Comparison of ENCODE assay signal across 10 cellular contexts in genomic region chr10:23742368-23742767, GRCh38.
A peak's percentile ranks its signal among the peaks of the same experiment; 100 is the strongest.
DNase-seq lines count a peak whose midpoint lies in the region; ATAC-seq and TF ChIP-seq lines count a peak whose summit lies in the region.
"Had no signal": no experiment of that assay in that cellular context is flagged by ENCODE, and none has a peak within 500 bp of the region (broad histone marks: within the 10 kb centered on the region; RNA-seq: fewer than 3 reads in every experiment).

No MANE protein-coding gene starts in this region.

- intact Hi-C loops in stomach (cut with DNase I; ENCODE audit: low total_unique reads) = no loop called here

- WGBS in stomach, 5 donors = 83 to 91% (median 85%) methylated on average over 2 of the region's 2 CpGs

- no peaks in the 10 kb centered on the region for H3K27me3 ChIP-seq in stomach

- no peaks in the 10 kb centered on the region for H3K9me3 Mint-ChIP-seq in activated naive CD8-positive, alpha-beta T cell treated with anti-CD3 and anti-CD28 coated beads, Interleukin-2, amount 10 ng/mL, durations not matched to agents 7 days and 5 days
- H3K9me3 Mint-ChIP-seq in activated naive CD8-positive, alpha-beta T cell treated with anti-CD3 and anti-CD28 coated beads, Interleukin-2, amount 50 U/mL, for 24 hours = no peaks in the 10 kb centered on the region
- peaks cover 10 to 11% of the 10 kb centered on the region in 2 donors for H3K9me3 Mint-ChIP-seq in stimulated activated naive B cell treated with anti-CD40 and anti-IgM and Interleukin-4, amounts not matched to agents 10 μg/mL and 1 μg/mL and 100 μg/mL, for 72 hours

- H3K9me3 ChIP-seq in stomach = no peaks in the 10 kb centered on the region

- peak overlapping the region; percentile 24 for H3K27ac Mint-ChIP-seq in activated naive CD8-positive, alpha-beta T cell treated with anti-CD3 and anti-CD28 coated beads, Interleukin-2, amount 10 ng/mL, durations not matched to agents 7 days and 5 days
- no peak overlapping the region for H3K27ac Mint-ChIP-seq in activated naive CD8-positive, alpha-beta T cell treated with anti-CD3 and anti-CD28 coated beads, Interleukin-2, amount 50 U/mL, for 24 hours
- no peak overlapping the region for H3K27ac Mint-ChIP-seq in stimulated activated naive B cell treated with anti-CD40 and anti-IgM and Interleukin-4, amounts not matched to agents 10 μg/mL and 1 μg/mL and 100 μg/mL, for 72 hours
- H3K27ac Mint-ChIP-seq: immature natural killer cell had no signal

- no peak for TF ChIP-seq CTCF in stomach (IDR thresholded peaks at IDR 0.05)

- no peaks in the 10 kb centered on the region for H3K4me1 ChIP-seq in stomach

- no peak overlapping the region for H3K27ac ChIP-seq in stomach

- no peak for TF ChIP-seq POLR2A in stomach (IDR thresholded peaks at IDR 0.05)

- no peaks in the 10 kb centered on the region for H3K36me3 Mint-ChIP-seq in activated naive CD8-positive, alpha-beta T cell treated with anti-CD3 and anti-CD28 coated beads, Interleukin-2, amount 10 ng/mL, durations not matched to agents 7 days and 5 days
- no peaks in the 10 kb centered on the region for H3K36me3 Mint-ChIP-seq in activated naive CD8-positive, alpha-beta T cell treated with anti-CD3 and anti-CD28 coated beads, Interleukin-2, amount 50 U/mL, for 24 hours (ENCODE audit: low read depth)
- H3K36me3 Mint-ChIP-seq in stimulated activated naive B cell treated with anti-CD40 and anti-IgM and Interleukin-4, amounts not matched to agents 10 μg/mL and 1 μg/mL and 100 μg/mL, for 72 hours = peaks cover 0 to 9% of the 10 kb centered on the region in 2 donors

- POLR2A ChIA-PET in activated naive CD8-positive, alpha-beta T cell treated with anti-CD3 and anti-CD28 coated beads, Interleukin-2, amount 10 ng/mL, durations not matched to agents 7 days and 5 days (lab: Charles Lee) = no interaction called here

- H3K4me3 Mint-ChIP-seq in activated naive CD8-positive, alpha-beta T cell treated with anti-CD3 and anti-CD28 coated beads, Interleukin-2, amount 10 ng/mL, durations not matched to agents 7 days and 5 days = no peak overlapping the region
- H3K4me3 Mint-ChIP-seq in activated naive CD8-positive, alpha-beta T cell treated with anti-CD3 and anti-CD28 coated beads, Interleukin-2, amount 50 U/mL, for 24 hours = no peak overlapping the region
- H3K4me3 Mint-ChIP-seq in stimulated activated naive B cell treated with anti-CD40 and anti-IgM and Interleukin-4, amounts not matched to agents 10 μg/mL and 1 μg/mL and 100 μg/mL, for 72 hours = no peak overlapping the region
- H3K4me3 Mint-ChIP-seq: immature natural killer cell had no signal

- H3K36me3 ChIP-seq in stomach = no peaks in the 10 kb centered on the region

- no peaks in the 10 kb centered on the region for H3K27me3 Mint-ChIP-seq in activated naive CD8-positive, alpha-beta T cell treated with anti-CD3 and anti-CD28 coated beads, Interleukin-2, amount 10 ng/mL, durations not matched to agents 7 days and 5 days
- H3K27me3 Mint-ChIP-seq in activated naive CD8-positive, alpha-beta T cell treated with anti-CD3 and anti-CD28 coated beads, Interleukin-2, amount 50 U/mL, for 24 hours = peaks cover 13% of the 10 kb centered on the region
- H3K27me3 Mint-ChIP-seq in stimulated activated naive B cell treated with anti-CD40 and anti-IgM and Interleukin-4, amounts not matched to agents 10 μg/mL and 1 μg/mL and 100 μg/mL, for 72 hours = peaks cover 5 to 10% of the 10 kb centered on the region in 2 donors

- TF ChIP-seq EP300 in stomach (IDR thresholded peaks at IDR 0.05) = no peak

- no peak for ATAC-seq in activated naive CD8-positive, alpha-beta T cell treated with anti-CD3 and anti-CD28 coated beads, Interleukin-2, amount 10 ng/mL, durations not matched to agents 7 days and 5 days (ENCODE audit: low read depth)
- no peak for ATAC-seq in activated naive CD8-positive, alpha-beta T cell treated with anti-CD3 and anti-CD28 coated beads, Interleukin-2, amount 50 U/mL, for 24 hours
- ATAC-seq in HG02763 (IDR thresholded peaks at IDR 0.05; ENCODE audit: unreplicated experiment) = peak; percentile 96
- peak; percentile 99 for ATAC-seq in HG03565 (IDR thresholded peaks at IDR 0.05; ENCODE audit: unreplicated experiment)
- ATAC-seq in stimulated activated naive B cell treated with anti-CD40 and anti-IgM and Interleukin-4, amounts not matched to agents 10 μg/mL and 1 μg/mL and 100 μg/mL, for 72 hours (replicated peaks) = peak; percentile 95 to 98

- DNase-seq in activated naive CD8-positive, alpha-beta T cell treated with anti-CD3 and anti-CD28 coated beads, Interleukin-2, amount 10 ng/mL, durations not matched to agents 7 days and 5 days = no peak
- no peak for DNase-seq in activated naive CD8-positive, alpha-beta T cell treated with anti-CD3 and anti-CD28 coated beads, Interleukin-2, amount 50 U/mL, for 24 hours
- peak; percentile 44 for DNase-seq in stimulated activated naive B cell treated with anti-CD40 and anti-IgM and Interleukin-4, amounts not matched to agents 10 μg/mL and 1 μg/mL and 100 μg/mL, for 72 hours
- no peak for DNase-seq in GF-D8 (lab: John Stamatoyannopoulos, UW)
- no peak for DNase-seq in superior temporal gyrus (ENCODE audit: extremely low spot score)
- DNase-seq in stomach = no peak
- DNase-seq: immature natural killer cell, NCI-H510A treated with DMSO at 0.1 percent for 48 hours had no signal

- H3K4me3 ChIP-seq in stomach = no peak overlapping the region

- H3K4me1 Mint-ChIP-seq in activated naive CD8-positive, alpha-beta T cell treated with anti-CD3 and anti-CD28 coated beads, Interleukin-2, amount 10 ng/mL, durations not matched to agents 7 days and 5 days = no peaks in the 10 kb centered on the region
- H3K4me1 Mint-ChIP-seq in activated naive CD8-positive, alpha-beta T cell treated with anti-CD3 and anti-CD28 coated beads, Interleukin-2, amount 50 U/mL, for 24 hours = no peaks in the 10 kb centered on the region
- H3K4me1 Mint-ChIP-seq in stimulated activated naive B cell treated with anti-CD40 and anti-IgM and Interleukin-4, amounts not matched to agents 10 μg/mL and 1 μg/mL and 100 μg/mL, for 72 hours = peaks cover 13 to 14% of the 10 kb centered on the region in 2 donors
- H3K4me1 Mint-ChIP-seq: immature natural killer cell had no signal

Comparison
In these comparisons a context has a peak if more than half of its experiments do, and no peak if none do; other contexts are left out.
1. ATAC-seq: peak in HG02763 (single experiment), HG03565 (single experiment) and stimulated activated naive B cell treated with anti-CD40 and anti-IgM and Interleukin-4, amounts not matched to agents 10 μg/mL and 1 μg/mL and 100 μg/mL, for 72 hours (2 of 2); none in activated naive CD8-positive, alpha-beta T cell treated with anti-CD3 and anti-CD28 coated beads, Interleukin-2, amount 10 ng/mL, durations not matched to agents 7 days and 5 days (single experiment) and activated naive CD8-positive, alpha-beta T cell treated with anti-CD3 and anti-CD28 coated beads, Interleukin-2, amount 50 U/mL, for 24 hours (single experiment).